Comparison of ENCODE assay signal across 19 cellular contexts in genomic region chr4:36313687-36314086, GRCh38. TPM values are rescaled to one million over a fixed set of nuclear protein-coding genes. Genes with fewer than 3 reads are reported as not detected.
A peak's percentile ranks its signal among the peaks of the same experiment; 100 is the strongest.
DNase-seq lines count a peak whose midpoint lies in the region; ATAC-seq and TF ChIP-seq lines count a peak whose summit lies in the region.
"Had no signal": no experiment of that assay in that cellular context is flagged by ENCODE, and none has a peak within 500 bp of the region (broad histone marks: within the 10 kb centered on the region; RNA-seq: fewer than 3 reads in every experiment).

No MANE protein-coding gene starts in this region.

- DNase-seq in A673 (ENCODE audit: low spot score) = peak; percentile 15
- DNase-seq in natural killer cell = no peak
- DNase-seq in suprapubic skin (ENCODE audit: low spot score in 2 of 2) = no peak
- no peak for DNase-seq in COLO829 (ENCODE audit: low spot score)
- DNase-seq in smooth muscle cell (lab: John Stamatoyannopoulos, UW; ENCODE audit: unreplicated experiment) = no peak
- DNase-seq: C1 segment of cervical spinal cord; CD8-positive, alpha-beta memory T cell; DMS79; Karpas-422; NCI-H1048; NCI-H1417 treated with DMSO at 0.1 percent for 48 hours; NCI-H187; NCI-H446; NCI-H526 had no signal

- POLR2A ChIA-PET in A673 (lab: Charles Lee; ENCODE audit: low non-redundant PET) = no interaction called here

- H3K9ac ChIP-seq in BLaER1 (no peak overlapping the region), OCI-LY1 (ENCODE audit: low read length) (no peak overlapping the region), smooth muscle cell (ENCODE audit: low read depth) (no peak overlapping the region)

- BruUV-seq in A673 (replicated peaks; lab: Mats Ljungman, UMichigan) = no TSS peak

- H4K20me1 ChIP-seq in BLaER1 = no peaks in the 10 kb centered on the region
- no peaks in the 10 kb centered on the region for H4K20me1 ChIP-seq in OCI-LY1 (ENCODE audit: insufficient read depth, low read length)
- no peaks in the 10 kb centered on the region for H4K20me1 ChIP-seq in smooth muscle cell (ENCODE audit: low read depth)

- peak overlapping the region; percentile 53 for H3K4me2 ChIP-seq in BLaER1
- H3K4me2 ChIP-seq in OCI-LY1 (ENCODE audit: low read length) = no peak overlapping the region
- no peak overlapping the region for H3K4me2 ChIP-seq in smooth muscle cell

- TF ChIP-seq CTCF in A673 (conservative IDR thresholded peaks at IDR 0.05; ENCODE audit: low read depth, low read length) = no peak
- TF ChIP-seq CTCF in OCI-LY1 (IDR thresholded peaks at IDR 0.05; ENCODE audit: low read length) = no peak
- TF ChIP-seq CTCF in natural killer cell (IDR thresholded peaks at IDR 0.05) = no peak
- no peak for TF ChIP-seq CTCF in suprapubic skin (IDR thresholded peaks at IDR 0.05)
- TF ChIP-seq CTCF in smooth muscle cell (IDR thresholded peaks at IDR 0.05; ENCODE audit: borderline replicate concordance, insufficient read depth, poor library complexity, severe bottlenecking) = no peak

- no peaks in the 10 kb centered on the region for H3K9me2 ChIP-seq in OCI-LY1 (ENCODE audit: low read depth, low read length)

- H3F3A ChIP-seq in OCI-LY1 (ENCODE audit: insufficient read depth, low read length) (no peaks in the 10 kb centered on the region; the same call in 1 of the 2 replicates), smooth muscle cell (ENCODE audit: low read depth) (no peaks in the 10 kb centered on the region)

- H3K27me3 ChIP-seq in A673 (replicated peaks; ENCODE audit: insufficient read depth, low read depth, low read length, poor library complexity) (no peaks in the 10 kb centered on the region), BLaER1 (no peaks in the 10 kb centered on the region), OCI-LY1 (ENCODE audit: insufficient read depth, low read length) (no peaks in the 10 kb centered on the region), suprapubic skin (no peaks in the 10 kb centered on the region), smooth muscle cell (ENCODE audit: low read depth) (no peaks in the 10 kb centered on the region)
- H3K27me3 ChIP-seq: SJSA1 had no signal

- H2AFZ ChIP-seq in OCI-LY1 (ENCODE audit: low read length) (no peak overlapping the region), smooth muscle cell (ENCODE audit: low read depth) (no peak overlapping the region)

- TF ChIP-seq EP300 in suprapubic skin (IDR thresholded peaks at IDR 0.05) = no peak

- H3K79me2 ChIP-seq in OCI-LY1 (ENCODE audit: insufficient read depth, low read length) (no peaks in the 10 kb centered on the region), smooth muscle cell (ENCODE audit: low read depth) (no peaks in the 10 kb centered on the region)

- ATAC-seq in natural killer cell = no peak
- ATAC-seq: Right ventricle myocardium inferior had no signal

- H3K4me1 ChIP-seq in A673 (ENCODE audit: insufficient read depth, low read length, poor library complexity, severe bottlenecking) (no peaks in the 10 kb centered on the region), BLaER1 (peaks cover 64% of the 10 kb centered on the region), OCI-LY1 (ENCODE audit: insufficient read depth, low read length, severe bottlenecking) (peaks cover 58% of the 10 kb centered on the region), suprapubic skin (no peaks in the 10 kb centered on the region), smooth muscle cell (ENCODE audit: low read depth) (no peaks in the 10 kb centered on the region)
- H3K4me1 ChIP-seq: SJSA1 had no signal

- no peaks in the 10 kb centered on the region for H3K36me3 Mint-ChIP-seq in natural killer cell

- no peak overlapping the region for H3K27ac ChIP-seq in A673 (ENCODE audit: low read depth, low read length, poor library complexity, severe bottlenecking)
- H3K27ac ChIP-seq in BLaER1 = peak overlapping the region; percentile 99
- peak overlapping the region; percentile 77 for H3K27ac ChIP-seq in OCI-LY1 (ENCODE audit: low read depth, low read length, poor library complexity, severe bottlenecking)
- no peak overlapping the region for H3K27ac ChIP-seq in suprapubic skin
- no peak overlapping the region for H3K27ac ChIP-seq in smooth muscle cell (ENCODE audit: low read depth)
- H3K27ac ChIP-seq: SJSA1 had no signal

- no peaks in the 10 kb centered on the region for H3K27me3 Mint-ChIP-seq in natural killer cell (ENCODE audit: low read depth in 2 of 2)
- H3K27me3 Mint-ChIP-seq: CD8-positive, alpha-beta memory T cell had no signal

- H3K9me3 Mint-ChIP-seq in natural killer cell = no peaks in the 10 kb centered on the region
- H3K9me3 Mint-ChIP-seq: CD8-positive, alpha-beta memory T cell had no signal

- CTCF ChIA-PET in A673 (lab: Charles Lee) = no interaction called here

- H3K4me3 ChIP-seq in A673 (ENCODE audit: low read depth, low read length, poor library complexity, severe bottlenecking) (no peak overlapping the region), BLaER1 (no peak overlapping the region), OCI-LY1 (ENCODE audit: low read depth, low read length, poor library complexity, severe bottlenecking) (no peak overlapping the region), suprapubic skin (no peak overlapping the region), smooth muscle cell (no peak overlapping the region)
- H3K4me3 ChIP-seq: SJSA1 had no signal

- intact Hi-C loops in A673 (cut with micrococcal nuclease; ENCODE audit: unreplicated experiment) (no loop called here), natural killer cell (cut with micrococcal nuclease) (no loop called here)

- WGBS in suprapubic skin = 52% methylated on average over 1 of the region's 1 CpG
- 97% methylated on average over 1 of the region's 1 CpG for WGBS in smooth muscle cell (ENCODE audit: low lambda C conversion rate)

- H3K27ac Mint-ChIP-seq in natural killer cell = peak overlapping the region; percentile 41 to 72

- H3K4me1 Mint-ChIP-seq in natural killer cell = peaks cover 48 to 55% of the 10 kb centered on the region in 2 donors

- H3K36me3 ChIP-seq in A673 (ENCODE audit: insufficient read depth, low read length, poor library complexity, severe bottlenecking) = no peaks in the 10 kb centered on the region
- H3K36me3 ChIP-seq in BLaER1 = no peaks in the 10 kb centered on the region
- H3K36me3 ChIP-seq in OCI-LY1 (ENCODE audit: insufficient read depth, low read length) = no peaks in the 10 kb centered on the region
- no peaks in the 10 kb centered on the region for H3K36me3 ChIP-seq in suprapubic skin
- H3K36me3 ChIP-seq in smooth muscle cell (ENCODE audit: low read depth) = no peaks in the 10 kb centered on the region
- H3K36me3 ChIP-seq: SJSA1 had no signal

- TF ChIP-seq POLR2A in suprapubic skin (IDR thresholded peaks at IDR 0.05) = no peak

- no peak overlapping the region for H3K4me3 Mint-ChIP-seq in natural killer cell
- H3K4me3 Mint-ChIP-seq: CD8-positive, alpha-beta memory T cell had no signal

- H3K9me3 ChIP-seq in A673 (ENCODE audit: low read depth, low read length, poor library complexity, severe bottlenecking) (no peaks in the 10 kb centered on the region), BLaER1 (peaks cover 10% of the 10 kb centered on the region), OCI-LY1 (ENCODE audit: low read length) (no peaks in the 10 kb centered on the region), suprapubic skin (no peaks in the 10 kb centered on the region), smooth muscle cell (replicated peaks; ENCODE audit: low read depth) (no peaks in the 10 kb centered on the region)
- H3K9me3 ChIP-seq: SJSA1 had no signal

RNA-seq across cellular contexts. Expression of gene DTHD1, which starts 32.3 kb away (rescaled TPM):
- not detected in 2 replicates for total RNA-seq in A673 (2021)
- total RNA-seq in natural killer cell = 10 to 100 TPM; 67.0 to 95.4 (median 81.5) TPM
- under 1 TPM in 2 of 4 donors, not detected in 2; 0.21 to 0.32 TPM for total RNA-seq in suprapubic skin
- not detected in 2 replicates for total RNA-seq in smooth muscle cell
- polyA plus RNA-seq in smooth muscle cell = not detected in 2 replicates
- total RNA-seq: MCF 10A, Right ventricle myocardium inferior, SJSA1 had no signal

Comparison
In these comparisons a context has a peak if more than half of its experiments do, and no peak if none do; other contexts are left out.
1. H3K27ac ChIP-seq: peak in BLaER1 (single experiment) and OCI-LY1 (single experiment); none in A673 (single experiment), suprapubic skin (single experiment) and smooth muscle cell (single experiment).
2. RNA of gene DTHD1, which starts 32.3 kb away (total RNA-seq): 67.0 to 95.4 TPM in natural killer cell; 0.21 to 0.32 TPM in suprapubic skin, not detected in A673 and not detected in smooth muscle cell; every median in the first group is over 10 times any median in the second.